ENCODE assay signal across 1 cellular context in genomic region chr12:54294152-54294913, GRCh38.
TF ChIP-seq lines count a peak whose summit lies in the region.

No MANE protein-coding gene starts in this region.

TF ChIP-seq in K562, 482 proteins besides CTCF, POLR2A, EP300 and RAD21 (continued from another document and continues in another):
- TF ChIP-seq NCOA1 (IDR thresholded peaks at IDR 0.05; ENCODE audit: low read depth) (peak; percentile 33; the same call in 1 of the 2 replicates), SMAD1 (IDR thresholded peaks at IDR 0.05; ENCODE audit: low read depth, low read length, partially characterized antibody) (peak; percentile 16), DACH1 (IDR thresholded peaks at IDR 0.05; ENCODE audit: partially characterized antibody) (peak; percentile 49), SMC3 (conservative IDR thresholded peaks at IDR 0.05; ENCODE audit: insufficient read depth, low read depth, low read length) (peak; percentile 90), ZNF239 (CRISPR knock-in tag; IDR thresholded peaks at IDR 0.05) (peak; percentile 24; the same call in 1 of the 2 replicates), ADNP (tag; IDR thresholded peaks at IDR 0.05) (no peak), AFF4 (CRISPR knock-in tag; IDR thresholded peaks at IDR 0.05) (peak; percentile 50; the same call in 1 of the 2 replicates), JUN (IDR thresholded peaks at IDR 0.05; ENCODE audit: borderline replicate concordance, low read depth, low read length) (peak; percentile 18; the same call in 1 of the 2 replicates), JUN (CRISPR knock-in tag; IDR thresholded peaks at IDR 0.05; ENCODE audit: borderline replicate concordance) (no peak), TAF9B (IDR thresholded peaks at IDR 0.05; ENCODE audit: partially characterized antibody) (no peak), ATF4 (CRISPR knock-in tag; IDR thresholded peaks at IDR 0.05) (peak; percentile 68), FOXA3 (CRISPR knock-in tag; conservative IDR thresholded peaks at IDR 0.05 in 1 of 2, IDR thresholded peaks at IDR 0.05 in 1 of 2) (peak in 1 of 2 experiments; percentile 15; a peak in 1 of 4 replicates), DPF2 (IDR thresholded peaks at IDR 0.05) (peak; percentile 66), ZNF282 (CRISPR knock-in tag; IDR thresholded peaks at IDR 0.05) (no peak), ZNF511 (CRISPR knock-in tag; IDR thresholded peaks at IDR 0.05) (0 out of 2 replicates have a peak, but pooled peaks have one; percentile 52), STAT5B (CRISPR knock-in tag; IDR thresholded peaks at IDR 0.05) (no peak), THRA (IDR thresholded peaks at IDR 0.05) (no peak), HMGN3 (IDR thresholded peaks at IDR 0.05; ENCODE audit: borderline replicate concordance, extremely low read depth, insufficient read length, low read depth, low read length) (no peak), ZNF764 (CRISPR knock-in tag; IDR thresholded peaks at IDR 0.05; ENCODE audit: low read depth) (peak; percentile 53; the same call in 1 of the 2 replicates), ZBTB12 (CRISPR knock-in tag; IDR thresholded peaks at IDR 0.05) (no peak), ZNF551 (CRISPR knock-in tag; IDR thresholded peaks at IDR 0.05) (no peak), NCOA2 (IDR thresholded peaks at IDR 0.05; ENCODE audit: partially characterized antibody in 2 of 2) (no peak), ETS2 (tag; IDR thresholded peaks at IDR 0.05; ENCODE audit: borderline replicate concordance, poor library complexity, severe bottlenecking) (no peak), ELF1 (tag; IDR thresholded peaks at IDR 0.05) (0 out of 2 replicates have a peak, but pooled peaks have one; percentile 34), FIP1L1 (IDR thresholded peaks at IDR 0.05; ENCODE audit: low read depth, low read length, poor library complexity, severe bottlenecking) (no peak), ZNF561 (CRISPR knock-in tag; conservative IDR thresholded peaks at IDR 0.05) (no peak; the same call in 1 of the 2 replicates), MEIS2 (IDR thresholded peaks at IDR 0.05; ENCODE audit: partially characterized antibody) (peak; percentile 12), DMBX1 (CRISPR knock-in tag; IDR thresholded peaks at IDR 0.05; ENCODE audit: borderline replicate concordance) (peak; percentile 62), ZNF197 (CRISPR knock-in tag; IDR thresholded peaks at IDR 0.05; ENCODE audit: low read depth) (0 out of 2 replicates have a peak, but pooled peaks have one; percentile 51), ELK3 (CRISPR knock-in tag; IDR thresholded peaks at IDR 0.05) (0 out of 2 replicates have a peak, but pooled peaks have one; percentile 71), ZBTB7A (IDR thresholded peaks at IDR 0.05; ENCODE audit: borderline replicate concordance, control insufficient read depth, low read depth, low read length) (peak; percentile 72; the same call in 1 of the 2 replicates), PTBP1 (IDR thresholded peaks at IDR 0.05; ENCODE audit: low read depth, low read length) (no peak), MAX (CRISPR knock-in tag; IDR thresholded peaks at IDR 0.05) (no peak), ZSCAN29 (IDR thresholded peaks at IDR 0.05) (no peak), ZBTB33 (CRISPR knock-in tag; IDR thresholded peaks at IDR 0.05) (peak; percentile 56; the same call in 1 of the 2 replicates), OTX1 (CRISPR knock-in tag; IDR thresholded peaks at IDR 0.05) (no peak), MTA1 (IDR thresholded peaks at IDR 0.05; ENCODE audit: borderline replicate concordance) (peak; percentile 53; the same call in 1 of the 2 replicates), ZNF644 (tag; IDR thresholded peaks at IDR 0.05; ENCODE audit: low read depth) (0 out of 2 replicates have a peak, but pooled peaks have one; percentile 46), GATA2 (CRISPR knock-in tag; IDR thresholded peaks at IDR 0.05) (peak; percentile 77), ZBED1 (IDR thresholded peaks at IDR 0.05) (no peak; the same call in 1 of the 2 replicates), RNF219 (CRISPR knock-in tag; IDR thresholded peaks at IDR 0.05) (no peak), ZBTB17 (CRISPR knock-in tag; IDR thresholded peaks at IDR 0.05) (peak; percentile 74), HDAC8 (tag; IDR thresholded peaks at IDR 0.05) (no peak), CREB3 (tag; conservative IDR thresholded peaks at IDR 0.05; ENCODE audit: low read depth) (0 out of 2 replicates have a peak, but pooled peaks have one; percentile 35), HNRNPK (IDR thresholded peaks at IDR 0.05; ENCODE audit: low read depth, low read length, poor library complexity, severe bottlenecking) (no peak), KAT8 (IDR thresholded peaks at IDR 0.05; ENCODE audit: low read depth) (no peak), ZNF589 (CRISPR knock-in tag; IDR thresholded peaks at IDR 0.05; ENCODE audit: low read depth) (no peak), SREBF2 (CRISPR knock-in tag; IDR thresholded peaks at IDR 0.05) (no peak), ARID1B (IDR thresholded peaks at IDR 0.05) (peak; percentile 44; the same call in 1 of the 2 replicates), PHF20 (IDR thresholded peaks at IDR 0.05; ENCODE audit: partially characterized antibody) (no peak), ZBTB8A (IDR thresholded peaks at IDR 0.05; ENCODE audit: partially characterized antibody) (no peak), CTBP1 (IDR thresholded peaks at IDR 0.05; ENCODE audit: borderline replicate concordance) (peak; percentile 76), MECOM (CRISPR knock-in tag; IDR thresholded peaks at IDR 0.05) (peak; percentile 47; the same call in 1 of the 2 replicates), CCNT2 (IDR thresholded peaks at IDR 0.05; ENCODE audit: borderline replicate concordance, extremely low read depth, insufficient read length, low read depth, low read length) (peak; percentile 23), NR2F6 (CRISPR knock-in tag; IDR thresholded peaks at IDR 0.05) (peak; percentile 99), IFI16 (CRISPR knock-in tag; IDR thresholded peaks at IDR 0.05) (no peak), HDAC3 (IDR thresholded peaks at IDR 0.05; ENCODE audit: borderline replicate concordance, partially characterized antibody) (no peak), POLR2G (IDR thresholded peaks at IDR 0.05; ENCODE audit: low read depth, low read length) (peak; percentile 22; the same call in 1 of the 2 replicates), TOE1 (IDR thresholded peaks at IDR 0.05; ENCODE audit: borderline replicate concordance) (peak; percentile 23; the same call in 1 of the 2 replicates), TOE1 (CRISPR knock-in tag; IDR thresholded peaks at IDR 0.05; ENCODE audit: borderline replicate concordance, low read depth) (no peak)
